Comparison of ENCODE assay signal across 1 cellular context in genomic region chr1:39214998-39215873, GRCh38.
TF ChIP-seq lines count a peak whose summit lies in the region.

No MANE protein-coding gene starts in this region.

TF ChIP-seq in GM23338, 12 proteins besides CTCF, POLR2A, EP300 and RAD21 (continued from another document):
- no peak for TF ChIP-seq ZNF462 (CRISPR knock-in tag; IDR thresholded peaks at IDR 0.05)
- no peak for TF ChIP-seq ETS1 (IDR thresholded peaks at IDR 0.05)
- TF ChIP-seq NANOG (IDR thresholded peaks at IDR 0.05; ENCODE audit: borderline replicate concordance): no peak
- TF ChIP-seq CREB1 (CRISPR knock-in tag; IDR thresholded peaks at IDR 0.05; ENCODE audit: low read depth): no peak
